ENCODE assay signal across 10 cellular contexts in the genomic region with DNA sequence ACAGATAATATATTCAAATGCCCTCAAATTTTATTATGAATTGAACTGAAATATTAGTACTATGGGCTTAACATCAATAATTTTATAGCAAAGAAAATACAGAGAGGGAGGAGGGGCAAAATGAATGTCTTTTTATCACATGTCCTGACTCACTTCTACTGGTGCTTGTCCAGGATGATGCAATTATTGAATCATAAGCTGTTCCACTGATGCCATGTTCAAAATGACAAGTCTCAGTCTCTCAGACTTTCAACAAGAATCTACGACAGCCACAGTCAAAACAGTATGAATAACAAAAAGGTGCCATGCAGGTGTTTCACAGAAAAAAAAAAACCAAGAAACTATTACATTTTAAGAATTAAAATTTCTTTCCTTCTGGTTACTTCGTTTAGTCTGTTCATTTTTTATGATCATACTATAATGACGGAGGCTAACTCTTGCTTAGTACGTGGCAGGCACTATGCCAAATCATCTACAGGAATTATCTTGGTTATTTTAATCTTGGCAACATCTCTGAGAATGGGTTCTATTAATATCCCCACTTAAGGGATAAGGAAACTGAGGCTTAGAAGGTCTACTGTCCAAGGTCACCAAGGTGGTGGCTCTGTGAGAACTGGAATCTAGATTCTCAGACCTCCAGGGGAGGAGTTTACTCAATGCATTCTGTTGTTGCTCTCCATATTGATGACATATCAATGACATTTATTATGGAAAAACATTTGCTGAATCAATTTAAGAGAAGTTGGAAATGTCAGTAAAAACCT.
DNase-seq lines count a peak whose midpoint lies in the region; ATAC-seq, FAIRE-seq and TF ChIP-seq lines count a peak whose summit lies in the region.
"Had no signal": no experiment of that assay in that cellular context is flagged by ENCODE, and none has a peak within 500 bp of the region (broad histone marks: within the 10 kb centered on the region; RNA-seq: fewer than 3 reads in every experiment).

No MANE protein-coding gene starts in this region.

- peaks cover 48% of the 10 kb centered on the region for H3K4me1 Mint-ChIP-seq in activated naive CD8-positive, alpha-beta T cell treated with anti-CD3 and anti-CD28 coated beads, Interleukin-2, amount 50 U/mL, for 24 hours

- TF ChIP-seq EP300 in A549 (IDR thresholded peaks at IDR 0.05) (no peak), ovary (IDR thresholded peaks at IDR 0.05) (no peak)

- H3K27ac ChIP-seq in A549 (peak overlapping the region; percentile 51 to 59), HEK293 (ENCODE audit: extremely low read depth, low read depth, low read length) (no peak overlapping the region), ovary (no peak overlapping the region)

- H3K4me2 ChIP-seq in A549: peak overlapping the region; percentile 24

- TF ChIP-seq RAD21 in A549 (conservative IDR thresholded peaks at IDR 0.05 in 1 of 2, IDR thresholded peaks at IDR 0.05 in 1 of 2): no peak

- WGBS in A549 (ENCODE audit: missing lambda C conversion rate): 81% methylated on average over 4 of the region's 4 CpGs
- WGBS in ovary, 3 donors: 72 to 85% (median 80%) methylated on average over 4 of the region's 4 CpGs

- no peak overlapping the region for H3K4me3 ChIP-seq in A549
- no peak overlapping the region for H3K4me3 ChIP-seq in HEK293 (ENCODE audit: low read depth, low read length)
- no peak overlapping the region for H3K4me3 ChIP-seq in ovary

- DNase-seq in A549 (ENCODE audit: low read depth in 1 of 2, low spot score in 1 of 2): peak; percentile 21 to 54
- DNase-seq in activated naive CD8-positive, alpha-beta T cell treated with anti-CD3 and anti-CD28 coated beads, Interleukin-2, amount 50 U/mL, for 24 hours: no peak
- peak; percentile 74 for DNase-seq in iris pigment epithelial cell (ENCODE audit: low read depth)
- no peak for DNase-seq in ureter (ENCODE audit: low spot score)
- no peak for DNase-seq in ovary
- no peak for DNase-seq in activated CD4-positive, alpha-beta T cell treated with anti-CD3 and anti-CD28 coated beads, Interleukin-2, amount 50 U/mL, for 1 hour
- DNase-seq: activated CD4-positive, CD25-positive, alpha-beta regulatory T cell treated with anti-CD3 and anti-CD28 coated beads, Interleukin-2, amount 50 U/mL, for 72 hours; NCI-H2081 had no signal

- intact Hi-C loops in ovary (cut with DNase I): no loop called here

- H3K4me3 Mint-ChIP-seq in activated naive CD8-positive, alpha-beta T cell treated with anti-CD3 and anti-CD28 coated beads, Interleukin-2, amount 50 U/mL, for 24 hours: peak overlapping the region; percentile 28

- peaks cover 4% of the 10 kb centered on the region for H3K9me3 Mint-ChIP-seq in activated naive CD8-positive, alpha-beta T cell treated with anti-CD3 and anti-CD28 coated beads, Interleukin-2, amount 50 U/mL, for 24 hours

- peaks cover 72% of the 10 kb centered on the region for H3K4me1 ChIP-seq in A549
- peaks cover 18% of the 10 kb centered on the region for H3K4me1 ChIP-seq in HEK293 (ENCODE audit: control insufficient read depth, insufficient read depth, low read length)
- peaks cover 2% of the 10 kb centered on the region for H3K4me1 ChIP-seq in ovary (ENCODE audit: insufficient read depth)

- no peaks in the 10 kb centered on the region for H3K36me3 ChIP-seq in HEK293 (ENCODE audit: control insufficient read depth in 2 of 2, insufficient read depth in 1 of 2, low read length in 2 of 2)
- no peaks in the 10 kb centered on the region for H3K36me3 ChIP-seq in ovary

- H3K36me3 Mint-ChIP-seq in activated naive CD8-positive, alpha-beta T cell treated with anti-CD3 and anti-CD28 coated beads, Interleukin-2, amount 50 U/mL, for 24 hours (ENCODE audit: low read depth): peaks cover 23% of the 10 kb centered on the region

- no peaks in the 10 kb centered on the region for H3K27me3 ChIP-seq in ovary

- CTCF ChIA-PET in A549 (lab: Yijun Ruan, JAX) (no interaction called here), HEK293 (lab: Yijun Ruan, JAX) (no interaction called here)

- H3K9me3 ChIP-seq in A549 (no peaks in the 10 kb centered on the region), HEK293 (ENCODE audit: control insufficient read depth, insufficient read depth, low read depth, low read length) (no peaks in the 10 kb centered on the region; the same call in 1 of the 2 replicates), ovary (no peaks in the 10 kb centered on the region)

- no peaks in the 10 kb centered on the region for H3K27me3 Mint-ChIP-seq in activated naive CD8-positive, alpha-beta T cell treated with anti-CD3 and anti-CD28 coated beads, Interleukin-2, amount 50 U/mL, for 24 hours

- no peak for FAIRE-seq in A549 (lab: Jason Lieb, UNC)

- peak; percentile 40 to 63; a peak in 3 of 6 replicates for ATAC-seq in A549
- peak; percentile 81 for ATAC-seq in activated naive CD8-positive, alpha-beta T cell treated with anti-CD3 and anti-CD28 coated beads, Interleukin-2, amount 50 U/mL, for 24 hours
- ATAC-seq in HG02970 (IDR thresholded peaks at IDR 0.05; ENCODE audit: low FRiP score, unreplicated experiment): no peak

- peak overlapping the region; percentile 81 for H3K27ac Mint-ChIP-seq in activated naive CD8-positive, alpha-beta T cell treated with anti-CD3 and anti-CD28 coated beads, Interleukin-2, amount 50 U/mL, for 24 hours

- POLR2A ChIA-PET in A549 (lab: Yijun Ruan, JAX): no interaction called here
- POLR2A ChIA-PET in HEK293 (lab: Yijun Ruan, JAX): no interaction called here

- TF ChIP-seq CTCF in A549 (IDR thresholded peaks at IDR 0.05): no peak
- TF ChIP-seq CTCF in HEK293 (tag by site-specific recombination; IDR thresholded peaks at IDR 0.05): no peak
- no peak for TF ChIP-seq CTCF in ovary (IDR thresholded peaks at IDR 0.05)

- TF ChIP-seq POLR2A in A549 (IDR thresholded peaks at IDR 0.05; ENCODE audit: low read length) (no peak), ovary (IDR thresholded peaks at IDR 0.05) (no peak)

TF ChIP-seq in A549, 52 proteins besides CTCF, POLR2A, EP300 and RAD21 (continues in another document):
- TF ChIP-seq CEBPB (IDR thresholded peaks at IDR 0.05): peak; percentile 77 to 84
- no peak for TF ChIP-seq SREBF2 (IDR thresholded peaks at IDR 0.05)
- peak; percentile 52 for TF ChIP-seq JUNB (IDR thresholded peaks at IDR 0.05)
- TF ChIP-seq FOSL2 (IDR thresholded peaks at IDR 0.05): no peak
- peak; percentile 82 for TF ChIP-seq FOSL2 (CRISPR knock-in tag; IDR thresholded peaks at IDR 0.05)
- no peak for TF ChIP-seq ZFP36 (IDR thresholded peaks at IDR 0.05; ENCODE audit: borderline replicate concordance, partially characterized antibody)
- TF ChIP-seq, protein P1, sequence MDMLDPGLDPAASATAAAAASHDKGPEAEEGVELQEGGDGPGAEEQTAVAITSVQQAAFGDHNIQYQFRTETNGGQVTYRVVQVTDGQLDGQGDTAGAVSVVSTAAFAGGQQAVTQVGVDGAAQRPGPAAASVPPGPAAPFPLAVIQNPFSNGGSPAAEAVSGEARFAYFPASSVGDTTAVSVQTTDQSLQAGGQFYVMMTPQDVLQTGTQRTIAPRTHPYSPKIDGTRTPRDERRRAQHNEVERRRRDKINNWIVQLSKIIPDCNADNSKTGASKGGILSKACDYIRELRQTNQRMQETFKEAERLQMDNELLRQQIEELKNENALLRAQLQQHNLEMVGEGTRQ (IDR thresholded peaks at IDR 0.05): 0 out of 2 replicates have a peak, but pooled peaks have one; percentile 20
- no peak for TF ChIP-seq HOXB13 (CRISPR knock-in tag; IDR thresholded peaks at IDR 0.05; ENCODE audit: low read depth)
- peak; percentile 48; the same call in 1 of the 2 replicates for TF ChIP-seq ZSCAN20 (CRISPR knock-in tag; IDR thresholded peaks at IDR 0.05)
- no peak for TF ChIP-seq MAZ (IDR thresholded peaks at IDR 0.05; ENCODE audit: borderline replicate concordance, low read depth, low read length)

TF ChIP-seq in HEK293, 187 proteins besides CTCF, POLR2A, EP300 and RAD21 (continues in another document):
- TF ChIP-seq, protein P2, sequence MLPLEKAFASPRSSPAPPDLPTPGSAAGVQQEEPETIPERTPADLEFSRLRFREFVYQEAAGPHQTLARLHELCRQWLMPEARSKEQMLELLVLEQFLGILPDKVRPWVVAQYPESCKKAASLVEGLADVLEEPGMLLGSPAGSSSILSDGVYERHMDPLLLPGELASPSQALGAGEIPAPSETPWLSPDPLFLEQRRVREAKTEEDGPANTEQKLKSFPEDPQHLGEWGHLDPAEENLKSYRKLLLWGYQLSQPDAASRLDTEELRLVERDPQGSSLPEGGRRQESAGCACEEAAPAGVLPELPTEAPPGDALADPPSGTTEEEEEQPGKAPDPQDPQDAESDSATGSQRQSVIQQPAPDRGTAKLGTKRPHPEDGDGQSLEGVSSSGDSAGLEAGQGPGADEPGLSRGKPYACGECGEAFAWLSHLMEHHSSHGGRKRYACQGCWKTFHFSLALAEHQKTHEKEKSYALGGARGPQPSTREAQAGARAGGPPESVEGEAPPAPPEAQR (tag by site-specific recombination; IDR thresholded peaks at IDR 0.05): no peak
- TF ChIP-seq, protein P3, sequence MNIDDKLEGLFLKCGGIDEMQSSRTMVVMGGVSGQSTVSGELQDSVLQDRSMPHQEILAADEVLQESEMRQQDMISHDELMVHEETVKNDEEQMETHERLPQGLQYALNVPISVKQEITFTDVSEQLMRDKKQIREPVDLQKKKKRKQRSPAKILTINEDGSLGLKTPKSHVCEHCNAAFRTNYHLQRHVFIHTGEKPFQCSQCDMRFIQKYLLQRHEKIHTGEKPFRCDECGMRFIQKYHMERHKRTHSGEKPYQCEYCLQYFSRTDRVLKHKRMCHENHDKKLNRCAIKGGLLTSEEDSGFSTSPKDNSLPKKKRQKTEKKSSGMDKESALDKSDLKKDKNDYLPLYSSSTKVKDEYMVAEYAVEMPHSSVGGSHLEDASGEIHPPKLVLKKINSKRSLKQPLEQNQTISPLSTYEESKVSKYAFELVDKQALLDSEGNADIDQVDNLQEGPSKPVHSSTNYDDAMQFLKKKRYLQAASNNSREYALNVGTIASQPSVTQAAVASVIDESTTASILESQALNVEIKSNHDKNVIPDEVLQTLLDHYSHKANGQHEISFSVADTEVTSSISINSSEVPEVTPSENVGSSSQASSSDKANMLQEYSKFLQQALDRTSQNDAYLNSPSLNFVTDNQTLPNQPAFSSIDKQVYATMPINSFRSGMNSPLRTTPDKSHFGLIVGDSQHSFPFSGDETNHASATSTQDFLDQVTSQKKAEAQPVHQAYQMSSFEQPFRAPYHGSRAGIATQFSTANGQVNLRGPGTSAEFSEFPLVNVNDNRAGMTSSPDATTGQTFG (tag by site-specific recombination; IDR thresholded peaks at IDR 0.05; ENCODE audit: borderline replicate concordance): no peak
- TF ChIP-seq ZNF514 (tag by site-specific recombination; IDR thresholded peaks at IDR 0.05) (no peak), KLF8 (tag by site-specific recombination; IDR thresholded peaks at IDR 0.05) (no peak), SETDB1 (IDR thresholded peaks at IDR 0.05; ENCODE audit: insufficient read length, low read length) (no peak), ZNF549 (tag by site-specific recombination; IDR thresholded peaks at IDR 0.05) (no peak), GFI1B (tag by site-specific recombination; IDR thresholded peaks at IDR 0.05) (no peak), ZNF292 (tag by site-specific recombination; IDR thresholded peaks at IDR 0.05; ENCODE audit: borderline replicate concordance, low read depth) (no peak), ZNF707 (tag by site-specific recombination; IDR thresholded peaks at IDR 0.05) (no peak), ZNF558 (tag by site-specific recombination; IDR thresholded peaks at IDR 0.05) (0 out of 2 replicates have a peak, but pooled peaks have one; percentile 45)

Comparison
In these comparisons a context has a peak if more than half of its experiments do, and no peak if none do; other contexts are left out.
1. DNase-seq: peak in A549 (2 of 2) and iris pigment epithelial cell (single experiment); none in activated naive CD8-positive, alpha-beta T cell treated with anti-CD3 and anti-CD28 coated beads, Interleukin-2, amount 50 U/mL, for 24 hours (single experiment), ureter (single experiment), ovary (0 of 5) and activated CD4-positive, alpha-beta T cell treated with anti-CD3 and anti-CD28 coated beads, Interleukin-2, amount 50 U/mL, for 1 hour (single experiment).
2. H3K27ac ChIP-seq: peak in A549 (2 of 2); none in HEK293 (single experiment) and ovary (0 of 2).